Comparison of ENCODE assay signal across 23 cellular contexts in the genomic region with DNA sequence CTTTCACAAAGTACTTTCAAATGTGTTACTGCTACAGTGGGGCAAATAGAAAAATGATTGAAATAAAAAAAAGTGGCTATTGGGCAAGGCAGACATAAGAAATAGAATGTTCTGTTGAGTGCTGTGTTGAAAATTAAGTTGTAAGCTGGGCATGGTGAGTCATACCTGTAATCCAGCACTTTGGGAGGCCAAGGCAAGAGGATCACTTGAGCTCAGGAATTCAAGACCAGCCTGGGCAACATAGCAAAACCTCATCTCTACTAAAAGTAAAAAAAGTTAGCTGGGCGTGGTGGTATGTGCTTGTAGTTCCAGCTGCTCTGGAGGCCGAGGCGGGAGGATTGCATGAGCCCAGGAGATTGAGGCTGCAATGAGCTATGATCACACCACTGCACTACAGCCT. TPM values are rescaled to one million over a fixed set of nuclear protein-coding genes. Genes with fewer than 3 reads are reported as not detected.
A peak's percentile ranks its signal among the peaks of the same experiment; 100 is the strongest.
DNase-seq lines count a peak whose midpoint lies in the region; ATAC-seq, FAIRE-seq and TF ChIP-seq lines count a peak whose summit lies in the region.
"Had no signal": no experiment of that assay in that cellular context is flagged by ENCODE, and none has a peak within 500 bp of the region (broad histone marks: within the 10 kb centered on the region; RNA-seq: fewer than 3 reads in every experiment).

No MANE protein-coding gene starts in this region.

- WGBS in GM23248 (ENCODE audit: low coverage in 1 of 2, low lambda C conversion rate in 2 of 2, missing lambda C conversion rate in 2 of 2), 2 experiments: 92 to 100% methylated on average over 3 of the region's 3 CpGs
- WGBS in K562 (ENCODE audit: insufficient coverage, low coverage, missing lambda C conversion rate): 97% methylated on average over 3 of the region's 3 CpGs

- H3K4me2 ChIP-seq in GM23248 (ENCODE audit: unreplicated experiment): no peak overlapping the region
- H3K4me2 ChIP-seq in K562 (ENCODE audit: insufficient read depth, low read length): no peak overlapping the region
- H3K4me2 ChIP-seq in osteoblast (ENCODE audit: insufficient read depth, low read length): no peak overlapping the region
- H3K4me2 ChIP-seq: KMS-11 had no signal

- H3K4me1 ChIP-seq in GM23248 (ENCODE audit: insufficient read depth): peaks cover 25% of the 10 kb centered on the region
- H3K4me1 ChIP-seq in K562 (replicated peaks in 1 of 2; ENCODE audit: control insufficient read depth in 2 of 2, insufficient read depth in 2 of 2, low read length in 2 of 2): peaks cover 0 to 7% of the 10 kb centered on the region in 2 experiments; a peak in 3 of 5 replicates
- H3K4me1 ChIP-seq in colonic mucosa: no peaks in the 10 kb centered on the region
- H3K4me1 ChIP-seq in osteoblast (ENCODE audit: insufficient read depth, low read length): peaks cover 10% of the 10 kb centered on the region
- H3K4me1 ChIP-seq: body of pancreas had no signal

- H4K20me1 ChIP-seq in GM23248 (ENCODE audit: insufficient read depth): no peaks in the 10 kb centered on the region
- no peaks in the 10 kb centered on the region for H4K20me1 ChIP-seq in K562 (replicated peaks; ENCODE audit: control insufficient read depth, insufficient read depth, low read length)
- no peaks in the 10 kb centered on the region for H4K20me1 ChIP-seq in osteoblast (ENCODE audit: insufficient read depth, low read length)

- intact Hi-C loops in K562 (cut with micrococcal nuclease): no loop called here
- intact Hi-C loops in colonic mucosa (cut with DNase I): no loop called here

- H3K4me3 ChIP-seq in AG10803 (ENCODE audit: low read length): no peak overlapping the region
- no peak overlapping the region for H3K4me3 ChIP-seq in GM23248
- no peak overlapping the region for H3K4me3 ChIP-seq in K562
- no peak overlapping the region for H3K4me3 ChIP-seq in colonic mucosa
- no peak overlapping the region for H3K4me3 ChIP-seq in osteoblast (ENCODE audit: insufficient read depth, low read length)
- H3K4me3 ChIP-seq: body of pancreas, thoracic aorta had no signal

- TF ChIP-seq POLR2A in K562 (conservative IDR thresholded peaks at IDR 0.05): no peak

- H3K79me2 ChIP-seq in GM23248 (ENCODE audit: insufficient read depth): no peaks in the 10 kb centered on the region
- no peaks in the 10 kb centered on the region for H3K79me2 ChIP-seq in K562 (ENCODE audit: control insufficient read depth, insufficient read depth, low read length)
- no peaks in the 10 kb centered on the region for H3K79me2 ChIP-seq in osteoblast (ENCODE audit: insufficient read depth, low read length)

- H3K9me3 ChIP-seq in GM23248 (ENCODE audit: low read depth): no peaks in the 10 kb centered on the region
- H3K9me3 ChIP-seq in K562 (replicated peaks; ENCODE audit: control insufficient read depth, insufficient read depth, low read depth, low read length): no peaks in the 10 kb centered on the region
- no peaks in the 10 kb centered on the region for H3K9me3 ChIP-seq in colonic mucosa
- no peaks in the 10 kb centered on the region for H3K9me3 ChIP-seq in osteoblast (ENCODE audit: low read depth, low read length)
- H3K9me3 ChIP-seq: body of pancreas, Caco-2, thoracic aorta had no signal

- H2AFZ ChIP-seq in GM23248 (no peak overlapping the region), K562 (ENCODE audit: low read depth, low read length) (no peak overlapping the region), osteoblast (ENCODE audit: low read length) (no peak overlapping the region)

- H3K27me3 ChIP-seq in GM23248 (replicated peaks; ENCODE audit: insufficient read depth) (no peaks in the 10 kb centered on the region), K562 (ENCODE audit: control insufficient read depth in 2 of 2, insufficient read depth in 2 of 2, low read length in 2 of 2) (no peaks in the 10 kb centered on the region), colonic mucosa (no peaks in the 10 kb centered on the region), osteoblast (ENCODE audit: insufficient read depth, low read length) (no peaks in the 10 kb centered on the region)
- H3K27me3 ChIP-seq: body of pancreas had no signal

- no peaks in the 10 kb centered on the region for H3K9me2 ChIP-seq in GM23248 (ENCODE audit: insufficient read depth)

- H3K36me3 ChIP-seq in GM23248 (ENCODE audit: low read depth): peaks cover 39% of the 10 kb centered on the region
- H3K36me3 ChIP-seq in K562 (ENCODE audit: control insufficient read depth, insufficient read depth, low read length): peaks cover 52% of the 10 kb centered on the region
- peaks cover 10% of the 10 kb centered on the region for H3K36me3 ChIP-seq in colonic mucosa
- H3K36me3 ChIP-seq in osteoblast (ENCODE audit: insufficient read depth, low read length): peaks cover 39% of the 10 kb centered on the region

- H3K9me1 ChIP-seq in K562 (ENCODE audit: control insufficient read depth, insufficient read depth, low read length): no peaks in the 10 kb centered on the region

- in situ Hi-C loops in GM23248 (cut with MboI) (no loop called here), K562 (cut with MboI) (no loop called here)

- no peak for TF ChIP-seq EP300 in K562 (IDR thresholded peaks at IDR 0.05; ENCODE audit: low read length)

- no TSS peak for BruUV-seq in K562 (replicated peaks; lab: Mats Ljungman, UMichigan)

- ATAC-seq in K562 (no peak), GM21576 (IDR thresholded peaks at IDR 0.05; ENCODE audit: unreplicated experiment) (no peak)
- ATAC-seq: activated T-cell treated with anti-CD3 and anti-CD28 coated beads, Interleukin-2, amount 50 U/mL, for 72 hours; body of pancreas; right cardiac atrium; stimulated activated naive B cell treated with anti-CD40 and anti-IgM and Interleukin-4, amounts not matched to agents 10 μg/mL and 1 μg/mL and 100 μg/mL, for 72 hours had no signal

- POLR2A ChIA-PET in K562 (lab: Yijun Ruan, JAX): interaction anchor here (0.7 kb wide), 2 partner anchors 25 to 63 kb away, joined by 3 read pairs; no protein-coding TSS in a partner anchor

- H3F3A ChIP-seq in GM23248 (ENCODE audit: insufficient read depth): peaks cover 49% of the 10 kb centered on the region

- TF ChIP-seq RAD21 in K562 (CRISPR knock-in tag; conservative IDR thresholded peaks at IDR 0.05 in 1 of 2, IDR thresholded peaks at IDR 0.05 in 1 of 2): no peak

- no peak for TF ChIP-seq CTCF in AG10803 (conservative IDR thresholded peaks at IDR 0.05; ENCODE audit: low read length)
- TF ChIP-seq CTCF in K562 (IDR thresholded peaks at IDR 0.05 in 2 of 3, conservative IDR thresholded peaks at IDR 0.05 in 1 of 3; ENCODE audit: insufficient read depth in 2 of 3, low read depth in 1 of 3, low read length in 3 of 3): no peak
- TF ChIP-seq CTCF in colonic mucosa (IDR thresholded peaks at IDR 0.05): no peak
- TF ChIP-seq CTCF in osteoblast (IDR thresholded peaks at IDR 0.05; ENCODE audit: extremely low read depth, low read depth, low read length): no peak

- H3K9ac ChIP-seq in GM23248: no peak overlapping the region
- H3K9ac ChIP-seq in K562 (ENCODE audit: insufficient read depth in 1 of 2, low read depth in 2 of 2, low read length in 2 of 2): no peak overlapping the region
- H3K9ac ChIP-seq in colonic mucosa (ENCODE audit: low read depth in 2 of 2, low read length in 2 of 2): no peak overlapping the region
- H3K9ac ChIP-seq: KMS-11 had no signal

- DNase-seq in AG10803 (ENCODE audit: low read depth) (peak; percentile 27), GM23248 (peak; percentile 34), K562 (ENCODE audit: extremely low read depth in 1 of 4, low spot score in 3 of 4) (no peak), iris pigment epithelial cell (ENCODE audit: low read depth) (peak; percentile 69), colonic mucosa (no peak), DMS53 (lab: John Stamatoyannopoulos, UW) (no peak), osteoblast (ENCODE audit: insufficient read length, low spot score, missing footprints) (no peak)
- DNase-seq: activated naive CD8-positive, alpha-beta T cell treated with anti-CD3 and anti-CD28 coated beads, Interleukin-2, amount 10 ng/mL, durations not matched to agents 7 days and 5 days; activated T-cell treated with anti-CD3 and anti-CD28 coated beads, Interleukin-2, amount 50 U/mL, for 72 hours; body of pancreas; Caco-2; cortex of kidney; NCI-H1105 treated with DMSO at 0.1 percent for 48 hours; occipital lobe; right cardiac atrium; SHP77 treated with DMSO at 0.1 percent for 48 hours; stimulated activated naive B cell treated with anti-CD40 and anti-IgM and Interleukin-4, amounts not matched to agents 10 μg/mL and 1 μg/mL and 100 μg/mL, for 72 hours; WERI-Rb-1 had no signal

- FAIRE-seq in K562 (lab: Jason Lieb, UNC): no peak

- CTCF ChIA-PET in K562 (lab: Yijun Ruan, JAX; ENCODE audit: low intra/inter-chr PET ratio): no interaction called here

- H3K27ac ChIP-seq in GM23248 (peak overlapping the region; percentile 86), K562 (ENCODE audit: extremely low read depth, low read depth, low read length) (no peak overlapping the region), colonic mucosa (no peak overlapping the region), osteoblast (ENCODE audit: low read depth, low read length) (no peak overlapping the region)
- H3K27ac ChIP-seq: body of pancreas, KMS-11, thoracic aorta, WERI-Rb-1 had no signal

RNA-seq across cellular contexts. Expression of a gene that starts 26.9 kb away (rescaled TPM):
- 2,432 and 2,912 TPM in 2 replicates for total RNA-seq in GM23248 (2014; rRNA removed; shearing (Covaris generic))
- polyA plus RNA-seq in GM23248 (2016; fragmentation: Nextera tagmentation; extraction: Ambion mirVana) (5,221 and 5,406 TPM in 2 replicates), K562 (2011; rRNA removed) (2,290 and 3,001 TPM in 2 replicates), K562 (2014; fragmentation: Illumina TruSeq; extraction: Trizol) (1,410 and 1,720 TPM in 2 replicates), K562 (2014; fragmentation: Nextera tagmentation; extraction: Ambion mirVana) (1,000 to 10,000 TPM in 1 of 2 experiments, 100 to 1,000 TPM in 1; 926 to 1,451 TPM), K562 (2014; rRNA removed) (981 and 1,026 TPM in 2 replicates)
- total RNA-seq in K562 (2011; cell fraction: chromatin; rRNA removed; ENCODE audit: low replicate concordance): 227 and 496 TPM in 2 replicates
- 234 and 275 TPM in 2 replicates for total RNA-seq in K562 (2011; cell fraction: nucleolus; rRNA removed)
- total RNA-seq in K562 (2011; cell fraction: nucleoplasm; rRNA removed): 463 and 572 TPM in 2 replicates
- total RNA-seq in K562 (2014; rRNA removed) (497 and 537 TPM in 2 replicates), K562 (2014; rRNA removed; fragmentation: Illumina TruSeq; extraction: Trizol) (535 and 615 TPM in 2 replicates), K562 (2015; rRNA removed; fragmentation: Illumina TruSeq; extraction: Trizol) (587 and 664 TPM in 2 replicates), K562 (2021) (739 and 755 TPM in 2 replicates), colonic mucosa (1,000 to 10,000 TPM in 1 of 2 donors, 100 to 1,000 TPM in 1; 555 to 1,280 TPM), osteoblast (680 and 798 TPM in 2 replicates)
- polyA plus RNA-seq in K562 (2011; cell fraction: cytosol; rRNA removed): 907 and 2,175 TPM in 2 replicates
- polyA plus RNA-seq in K562 (2011; cell fraction: nucleus; rRNA removed): 371 and 679 TPM in 2 replicates
- 741 and 1,455 TPM in 2 replicates for polyA plus RNA-seq in K562 (2012)
- polyA minus RNA-seq in K562 (2011; rRNA and poly(A)+ RNA removed): 3,343 and 3,532 TPM in 2 replicates
- 1,176 and 1,311 TPM in 2 replicates for polyA minus RNA-seq in K562 (2011; cell fraction: cytosol; rRNA and poly(A)+ RNA removed)
- 165 and 457 TPM in 2 replicates for polyA minus RNA-seq in K562 (2011; cell fraction: nucleus; rRNA and poly(A)+ RNA removed)

RNA-seq across cellular contexts. Expression of a gene that starts 44.7 kb away (rescaled TPM):
- not detected in 2 replicates for total RNA-seq in GM23248 (2014; rRNA removed; shearing (Covaris generic))
- polyA plus RNA-seq in GM23248 (2016; fragmentation: Nextera tagmentation; extraction: Ambion mirVana): 0.23 TPM in 1 of 2 replicates, not detected in the other
- not detected in 2 replicates for total RNA-seq in K562 (2011; cell fraction: chromatin; rRNA removed; ENCODE audit: low replicate concordance)
- total RNA-seq in K562 (2011; cell fraction: nucleolus; rRNA removed): not detected in 2 replicates
- not detected in 2 replicates for total RNA-seq in K562 (2011; cell fraction: nucleoplasm; rRNA removed)
- total RNA-seq in K562 (2014; rRNA removed): not detected in 2 replicates
- not detected in 2 replicates for total RNA-seq in K562 (2014; rRNA removed; fragmentation: Illumina TruSeq; extraction: Trizol)
- total RNA-seq in K562 (2015; rRNA removed; fragmentation: Illumina TruSeq; extraction: Trizol): not detected in 2 replicates
- total RNA-seq in K562 (2021): not detected in 2 replicates
- not detected in 2 replicates for polyA plus RNA-seq in K562 (2011; rRNA removed)
- not detected in 2 replicates for polyA plus RNA-seq in K562 (2011; cell fraction: cytosol; rRNA removed)
- polyA plus RNA-seq in K562 (2011; cell fraction: nucleus; rRNA removed): not detected in 2 replicates
- not detected in 2 replicates for polyA plus RNA-seq in K562 (2012)
- not detected in 2 replicates for polyA plus RNA-seq in K562 (2014; fragmentation: Illumina TruSeq; extraction: Trizol)
- not detected for polyA plus RNA-seq in K562 (2014; fragmentation: Nextera tagmentation; extraction: Ambion mirVana)
- polyA plus RNA-seq in K562 (2014; rRNA removed): not detected in 2 replicates
- 0.42 TPM in 1 of 2 replicates, not detected in the other for polyA minus RNA-seq in K562 (2011; rRNA and poly(A)+ RNA removed)
- not detected in 2 replicates for polyA minus RNA-seq in K562 (2011; cell fraction: cytosol; rRNA and poly(A)+ RNA removed)
- not detected in 2 replicates for polyA minus RNA-seq in K562 (2011; cell fraction: nucleus; rRNA and poly(A)+ RNA removed)
- total RNA-seq in colonic mucosa: 1 to 10 TPM; 1.9 to 2.0 TPM
- under 0.01 TPM in 1 of 2 replicates, not detected in the other for total RNA-seq in osteoblast
- total RNA-seq: activated naive CD8-positive, alpha-beta T cell treated with anti-CD3 and anti-CD28 coated beads, Interleukin-2, amount 10 ng/mL, durations not matched to agents 7 days and 5 days; activated T-cell treated with anti-CD3 and anti-CD28 coated beads, Interleukin-2, amount 50 U/mL, for 72 hours; body of pancreas; Caco-2; lower leg skin; occipital lobe; T-helper 1 cell treated with Interleukin-12 subunit alpha and Interleukin-12 subunit beta and Interleukin-4 antibody, amounts not matched to agents 30 ng/mL and 1 ng/mL, for 36 hours; thoracic aorta had no signal

RNA-seq across cellular contexts. Expression of a gene that starts 45.1 kb away (rescaled TPM):
- 77.4 and 89.8 TPM in 2 replicates for total RNA-seq in GM23248 (2014; rRNA removed; shearing (Covaris generic))
- polyA plus RNA-seq in GM23248 (2016; fragmentation: Nextera tagmentation; extraction: Ambion mirVana) (58.7 and 61.6 TPM in 2 replicates), K562 (2011; rRNA removed) (45.4 and 56.9 TPM in 2 replicates), K562 (2014; fragmentation: Illumina TruSeq; extraction: Trizol) (80.7 and 98.6 TPM in 2 replicates), K562 (2014; fragmentation: Nextera tagmentation; extraction: Ambion mirVana) (100 to 1,000 TPM in 1 of 2 experiments, 10 to 100 TPM in 1; 92.1 to 126 TPM), K562 (2014; rRNA removed) (72.1 and 79.5 TPM in 2 replicates)
- 94.2 and 220 TPM in 2 replicates for total RNA-seq in K562 (2011; cell fraction: chromatin; rRNA removed; ENCODE audit: low replicate concordance)
- total RNA-seq in K562 (2011; cell fraction: nucleolus; rRNA removed): 55.9 and 60.4 TPM in 2 replicates
- total RNA-seq in K562 (2011; cell fraction: nucleoplasm; rRNA removed): 92.5 and 135 TPM in 2 replicates
- total RNA-seq in K562 (2014; rRNA removed) (60.2 and 63.9 TPM in 2 replicates), K562 (2014; rRNA removed; fragmentation: Illumina TruSeq; extraction: Trizol) (101 and 104 TPM in 2 replicates), K562 (2015; rRNA removed; fragmentation: Illumina TruSeq; extraction: Trizol) (104 and 114 TPM in 2 replicates), K562 (2021) (63.8 and 67.2 TPM in 2 replicates), colonic mucosa (10 to 100 TPM; 23.5 to 26.2 TPM), osteoblast (123 and 134 TPM in 2 replicates)
- 24.1 and 31.5 TPM in 2 replicates for polyA plus RNA-seq in K562 (2011; cell fraction: cytosol; rRNA removed)
- polyA plus RNA-seq in K562 (2011; cell fraction: nucleus; rRNA removed): 42.8 and 46.1 TPM in 2 replicates
- 44.7 and 45.2 TPM in 2 replicates for polyA plus RNA-seq in K562 (2012)
- 80.7 and 89.1 TPM in 2 replicates for polyA minus RNA-seq in K562 (2011; rRNA and poly(A)+ RNA removed)
- polyA minus RNA-seq in K562 (2011; cell fraction: cytosol; rRNA and poly(A)+ RNA removed): 27.6 and 30.5 TPM in 2 replicates
- polyA minus RNA-seq in K562 (2011; cell fraction: nucleus; rRNA and poly(A)+ RNA removed): 56.7 and 91.1 TPM in 2 replicates

RNA-seq across cellular contexts. Expression of a gene that starts 45.5 kb away (rescaled TPM):
- 34.7 and 34.9 TPM in 2 replicates for total RNA-seq in GM23248 (2014; rRNA removed; shearing (Covaris generic))
- polyA plus RNA-seq in GM23248 (2016; fragmentation: Nextera tagmentation; extraction: Ambion mirVana): 20.2 and 20.4 TPM in 2 replicates
- total RNA-seq in K562 (2011; cell fraction: chromatin; rRNA removed; ENCODE audit: low replicate concordance): 28.8 and 72.9 TPM in 2 replicates
- 14.5 and 17.2 TPM in 2 replicates for total RNA-seq in K562 (2011; cell fraction: nucleolus; rRNA removed)
- total RNA-seq in K562 (2011; cell fraction: nucleoplasm; rRNA removed): 34.7 and 36.3 TPM in 2 replicates
- 12.9 and 16.8 TPM in 2 replicates for total RNA-seq in K562 (2014; rRNA removed)
- 28.1 and 28.8 TPM in 2 replicates for total RNA-seq in K562 (2014; rRNA removed; fragmentation: Illumina TruSeq; extraction: Trizol)
- 19.8 and 21.1 TPM in 2 replicates for total RNA-seq in K562 (2015; rRNA removed; fragmentation: Illumina TruSeq; extraction: Trizol)
- total RNA-seq in K562 (2021): 15.8 and 19.2 TPM in 2 replicates
- polyA plus RNA-seq in K562 (2011; rRNA removed): 16.1 and 20.5 TPM in 2 replicates
- 5.3 and 9.0 TPM in 2 replicates for polyA plus RNA-seq in K562 (2011; cell fraction: cytosol; rRNA removed)
- polyA plus RNA-seq in K562 (2011; cell fraction: nucleus; rRNA removed): 12.9 and 13.3 TPM in 2 replicates
- 11.2 and 11.4 TPM in 2 replicates for polyA plus RNA-seq in K562 (2012)
- 15.3 and 16.9 TPM in 2 replicates for polyA plus RNA-seq in K562 (2014; fragmentation: Illumina TruSeq; extraction: Trizol)
- polyA plus RNA-seq in K562 (2014; fragmentation: Nextera tagmentation; extraction: Ambion mirVana): 10 to 100 TPM; 12.2 to 14.2 TPM
- polyA plus RNA-seq in K562 (2014; rRNA removed): 12.9 and 13.5 TPM in 2 replicates
- polyA minus RNA-seq in K562 (2011; rRNA and poly(A)+ RNA removed): 37.9 and 48.5 TPM in 2 replicates
- 8.6 and 9.4 TPM in 2 replicates for polyA minus RNA-seq in K562 (2011; cell fraction: cytosol; rRNA and poly(A)+ RNA removed)
- polyA minus RNA-seq in K562 (2011; cell fraction: nucleus; rRNA and poly(A)+ RNA removed): 12.9 and 21.7 TPM in 2 replicates
- 10 to 100 TPM in 1 of 2 donors, 1 to 10 TPM in 1; 9.6 to 10.6 TPM for total RNA-seq in colonic mucosa
- 39.8 and 53.9 TPM in 2 replicates for total RNA-seq in osteoblast

Comparison
In these comparisons a context has a peak if more than half of its experiments do, and no peak if none do; other contexts are left out.
1. DNase-seq: peak in AG10803 (single experiment), GM23248 (single experiment) and iris pigment epithelial cell (single experiment); none in K562 (0 of 4), colonic mucosa (single experiment), DMS53 (single experiment) and osteoblast (single experiment).